ENCODE assay signal across 8 cellular contexts in the genomic region with DNA sequence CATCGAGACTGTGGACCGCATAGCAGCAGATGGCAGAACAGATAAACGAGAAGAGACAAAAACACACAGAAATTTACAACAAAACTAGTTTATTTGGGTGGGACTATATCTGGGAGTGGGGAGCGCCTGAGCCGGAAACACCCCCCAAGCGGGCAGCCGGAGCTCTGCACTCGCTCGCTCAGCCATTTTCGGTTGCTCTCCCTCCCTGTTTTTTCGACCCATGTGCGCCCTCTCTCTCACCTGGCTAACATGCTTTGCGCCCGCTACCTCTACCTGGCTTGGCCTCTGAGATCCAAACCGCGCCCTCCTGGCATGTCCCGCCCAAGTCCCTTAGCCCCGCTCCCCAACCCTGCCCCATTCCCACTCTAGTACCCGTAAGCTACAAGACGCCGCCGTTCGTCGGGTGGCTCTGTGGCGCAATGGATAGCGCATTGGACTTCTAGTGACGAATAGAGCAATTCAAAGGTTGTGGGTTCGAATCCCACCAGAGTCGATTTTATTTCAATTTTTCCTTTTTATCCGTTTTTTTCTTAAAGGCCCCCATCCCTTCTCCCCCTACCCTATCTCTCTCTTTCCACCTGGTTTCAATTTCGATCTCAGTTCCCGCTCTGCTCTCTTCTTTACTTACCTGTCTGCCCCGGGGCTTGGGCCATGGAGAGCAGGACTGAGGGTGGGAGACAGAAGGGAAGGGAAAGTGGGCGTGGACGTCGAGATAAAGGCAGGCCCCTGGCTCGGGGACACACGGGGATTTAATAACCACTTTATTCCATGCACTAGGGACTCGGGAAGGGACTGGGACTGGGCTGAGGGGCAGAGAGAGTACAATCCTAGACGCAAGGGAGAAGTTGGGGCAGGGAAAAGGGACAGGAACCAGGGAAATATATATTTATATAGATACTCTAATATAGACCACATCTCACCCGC. TPM values are rescaled to one million over a fixed set of nuclear protein-coding genes. Genes with fewer than 3 reads are reported as not detected.
DNase-seq lines count a peak whose midpoint lies in the region; ATAC-seq, FAIRE-seq and TF ChIP-seq lines count a peak whose summit lies in the region.

No MANE protein-coding gene starts in this region.

- H3K9ac ChIP-seq in endocrine pancreas (ENCODE audit: control insufficient read depth, insufficient read depth, low read length): no peak overlapping the region

- H3K9me3 ChIP-seq in endocrine pancreas (ENCODE audit: control insufficient read depth, low read length): no peaks in the 10 kb centered on the region
- no peaks in the 10 kb centered on the region for H3K9me3 ChIP-seq in mucosa of descending colon

- H3K9me3 Mint-ChIP-seq in activated CD8-positive, alpha-beta T cell treated with anti-CD3 and anti-CD28 coated beads for 36 hours: no peaks in the 10 kb centered on the region

- intact Hi-C loops in activated CD8-positive, alpha-beta T cell treated with anti-CD3 and anti-CD28 coated beads for 36 hours (cut with micrococcal nuclease): loop anchor here (2.0 to 10.0 kb wide), 2 partner anchors 18 to 174 kb away; a partner anchor contains a TSS
- intact Hi-C loops in mucosa of descending colon (cut with DNase I, micrococcal nuclease): no loop called here

- peak; percentile 77 for DNase-seq in AG08396 (ENCODE audit: low spot score)
- peak; percentile 91 for DNase-seq in NCI-H748 treated with DMSO at 0.1 percent for 48 hours (lab: John Stamatoyannopoulos, UW)
- peak; percentile 86 for DNase-seq in activated CD8-positive, alpha-beta T cell treated with anti-CD3 and anti-CD28 coated beads for 36 hours
- peak; percentile 64 to 84 (median 80) for DNase-seq in mucosa of descending colon
- DNase-seq in stimulated activated naive CD4-positive, alpha-beta T cell treated with Interleukin-2 at 50 U/mL for 16 hours (lab: John Stamatoyannopoulos, UW): peak; percentile 61
- DNase-seq in GM19239 (ENCODE audit: insufficient read length, low spot score): no peak

- POLR2A ChIA-PET in activated CD8-positive, alpha-beta T cell treated with anti-CD3 and anti-CD28 coated beads for 36 hours (lab: Charles Lee): interaction anchor here (0.6 to 7.1 kb wide), 17 partner anchors 11 to 261 kb away, joined by 3 to 102 read pairs (median 12); a partner anchor contains a TSS

- H3K4me1 ChIP-seq in endocrine pancreas (ENCODE audit: control insufficient read depth, insufficient read depth, low read length) (no peaks in the 10 kb centered on the region), mucosa of descending colon (ENCODE audit: low read depth) (peaks cover 66% of the 10 kb centered on the region)

- H3K4me3 ChIP-seq in endocrine pancreas (ENCODE audit: control insufficient read depth, insufficient read depth, low read length): peak overlapping the region; percentile 85
- no peak overlapping the region for H3K4me3 ChIP-seq in mucosa of descending colon

- H3K4me1 Mint-ChIP-seq in activated CD8-positive, alpha-beta T cell treated with anti-CD3 and anti-CD28 coated beads for 36 hours (ENCODE audit: low read depth): peaks cover 51% of the 10 kb centered on the region

- TF ChIP-seq CTCF in activated CD8-positive, alpha-beta T cell treated with anti-CD3 and anti-CD28 coated beads for 36 hours (IDR thresholded peaks at IDR 0.05): peak; percentile 58
- no peak for TF ChIP-seq CTCF in mucosa of descending colon (IDR thresholded peaks at IDR 0.05)

- H3K36me3 Mint-ChIP-seq in activated CD8-positive, alpha-beta T cell treated with anti-CD3 and anti-CD28 coated beads for 36 hours (ENCODE audit: low read depth): peaks cover 11% of the 10 kb centered on the region

- H3K27me3 Mint-ChIP-seq in activated CD8-positive, alpha-beta T cell treated with anti-CD3 and anti-CD28 coated beads for 36 hours: peaks cover 41% of the 10 kb centered on the region

- CTCF ChIA-PET in activated CD8-positive, alpha-beta T cell treated with anti-CD3 and anti-CD28 coated beads for 36 hours (lab: Charles Lee): interaction anchor here (0.9 to 7.0 kb wide), 20 partner anchors 11 to 128 kb away, joined by 3 to 98 read pairs (median 16); a partner anchor contains a TSS

- H3K36me3 ChIP-seq in endocrine pancreas (ENCODE audit: control insufficient read depth, insufficient read depth, low read length): no peaks in the 10 kb centered on the region
- no peaks in the 10 kb centered on the region for H3K36me3 ChIP-seq in mucosa of descending colon (ENCODE audit: low read depth)

- H3K4me3 Mint-ChIP-seq in activated CD8-positive, alpha-beta T cell treated with anti-CD3 and anti-CD28 coated beads for 36 hours: peak overlapping the region; percentile 97

- no peak for FAIRE-seq in GM19239 (lab: Jason Lieb, UNC)

- ATAC-seq in GM21737 (IDR thresholded peaks at IDR 0.05; ENCODE audit: unreplicated experiment): peak; percentile 6
- peak; percentile 17 for ATAC-seq in activated CD8-positive, alpha-beta T cell treated with anti-CD3 and anti-CD28 coated beads for 36 hours
- peak; percentile 17 for ATAC-seq in mucosa of descending colon

- H3K27ac Mint-ChIP-seq in activated CD8-positive, alpha-beta T cell treated with anti-CD3 and anti-CD28 coated beads for 36 hours: peak overlapping the region; percentile 95

- H3K27me3 ChIP-seq in endocrine pancreas (ENCODE audit: control insufficient read depth, insufficient read depth, low read length): no peaks in the 10 kb centered on the region

RNA-seq across cellular contexts. Expression of a gene that starts 2.5 kb away (rescaled TPM):
- under 1 TPM in 1 of 2 experiments, not detected in 1; 0.09 TPM for total RNA-seq in activated CD8-positive, alpha-beta T cell treated with anti-CD3 and anti-CD28 coated beads for 36 hours
- total RNA-seq in mucosa of descending colon: not detected

RNA-seq across cellular contexts. Expression of a gene that starts 3.1 kb away (rescaled TPM):
- 1 to 10 TPM; 4.0 to 4.9 TPM for total RNA-seq in activated CD8-positive, alpha-beta T cell treated with anti-CD3 and anti-CD28 coated beads for 36 hours
- under 1 TPM in 1 of 3 donors, not detected in 2; 0.28 TPM for total RNA-seq in mucosa of descending colon

RNA-seq across cellular contexts. Expression of a gene that starts 31.4 kb away (rescaled TPM):
- 100 to 1,000 TPM; 123 to 129 TPM for total RNA-seq in activated CD8-positive, alpha-beta T cell treated with anti-CD3 and anti-CD28 coated beads for 36 hours
- total RNA-seq in mucosa of descending colon: 100 to 1,000 TPM in 1 of 3 donors, 10 to 100 TPM in 2; 14.9 to 185 (median 84.0) TPM

RNA-seq across cellular contexts. Expression of a gene that starts 33.3 kb away (rescaled TPM):
- total RNA-seq in activated CD8-positive, alpha-beta T cell treated with anti-CD3 and anti-CD28 coated beads for 36 hours: 1 to 10 TPM; 4.3 to 5.2 TPM
- under 1 TPM; 0.25 to 0.65 (median 0.49) TPM for total RNA-seq in mucosa of descending colon

RNA-seq across cellular contexts. Expression of a gene that starts 42.0 kb away (rescaled TPM):
- 10 to 100 TPM; 30.0 to 33.7 TPM for total RNA-seq in activated CD8-positive, alpha-beta T cell treated with anti-CD3 and anti-CD28 coated beads for 36 hours
- 10 to 100 TPM; 56.4 to 77.2 (median 62.8) TPM for total RNA-seq in mucosa of descending colon
